8 cellular contexts compared by ENCODE assay signal in the genomic region with DNA sequence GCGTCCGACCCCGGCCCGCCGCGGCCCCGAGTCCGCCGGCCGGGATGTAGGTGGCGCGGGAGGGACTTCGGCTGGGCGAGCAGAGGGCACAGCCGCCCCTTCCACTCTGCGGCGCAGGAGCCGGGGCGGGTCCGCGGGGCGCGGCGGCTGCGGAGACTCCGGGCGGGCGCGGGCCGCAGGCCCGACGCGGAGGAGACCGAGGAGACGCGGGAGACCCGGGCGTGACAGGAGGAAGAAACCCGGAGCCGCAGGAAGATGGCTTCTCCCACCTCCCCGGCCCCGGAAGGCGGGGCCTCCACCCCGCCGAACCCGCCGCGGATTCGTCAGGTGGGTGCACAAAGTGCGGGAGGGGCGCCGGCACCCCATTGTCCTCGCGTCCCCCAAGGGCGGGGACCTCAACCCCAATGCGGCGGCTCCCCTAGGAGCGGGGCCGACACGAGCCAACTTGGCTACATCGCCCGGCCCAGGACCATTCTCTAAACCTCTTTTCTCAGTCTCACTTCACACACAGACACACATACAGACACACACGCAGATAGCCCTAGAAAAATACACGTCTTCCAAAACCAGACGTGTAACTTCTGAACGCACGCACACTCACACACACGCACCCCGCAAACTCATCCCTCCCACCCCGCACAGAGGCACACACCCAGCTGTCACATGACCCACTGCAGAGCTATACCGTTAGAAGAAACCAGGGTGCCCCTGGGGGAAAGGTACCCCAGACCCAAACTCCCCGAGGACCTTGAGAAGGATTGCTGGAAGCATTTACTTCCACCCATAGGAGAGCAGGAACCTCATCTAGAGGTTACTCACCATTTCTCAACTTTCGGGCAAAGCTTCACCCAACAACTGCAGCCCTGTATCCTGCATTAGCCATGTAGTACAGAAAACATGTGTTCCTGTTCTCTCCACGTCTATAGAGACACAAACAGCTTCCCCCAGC.
A peak's percentile ranks its signal among the peaks of the same experiment; 100 is the strongest.
DNase-seq lines count a peak whose midpoint lies in the region; ATAC-seq and TF ChIP-seq lines count a peak whose summit lies in the region.
"Not testable (repeated sequence)": the region's sequence is repeated elsewhere in the genome, so short reads cannot be mapped to it uniquely, and the experiment has no call there.

No MANE protein-coding gene starts in this region.

- not testable (repeated sequence) for TF ChIP-seq CTCF in PC-9 (conservative IDR thresholded peaks at IDR 0.05); fibroblast of lung (conservative IDR thresholded peaks at IDR 0.05 in 1 of 2, IDR thresholded peaks at IDR 0.05 in 1 of 2; ENCODE audit: low read depth in 1 of 2, low read length in 2 of 2)

- H3K9me3 ChIP-seq in CD4-positive, alpha-beta memory T cell (ENCODE audit: control insufficient read depth in 1 of 2, low read length in 2 of 2); PC-9 (ENCODE audit: insufficient read depth, low read depth); fibroblast of lung (ENCODE audit: control insufficient read depth, insufficient read depth, low read depth, low read length): not testable (repeated sequence)

- peak overlapping the region; percentile 90 to 99 (median 98) for H3K4me3 Mint-ChIP-seq in CD4-positive, alpha-beta memory T cell
- H3K4me3 Mint-ChIP-seq in activated naive CD4-positive, alpha-beta T cell treated with anti-CD3 and anti-CD28 coated beads, Interleukin-2, amount 50 U/mL, for 24 hours, result peak overlapping the region; percentile 91
- peak overlapping the region; percentile 98 for H3K4me3 Mint-ChIP-seq in memory B cell

- peaks cover 16 to 22% (median 19%) of the 10 kb centered on the region in 4 donors for H3K4me1 Mint-ChIP-seq in CD4-positive, alpha-beta memory T cell
- peaks cover 21% of the 10 kb centered on the region for H3K4me1 Mint-ChIP-seq in activated naive CD4-positive, alpha-beta T cell treated with anti-CD3 and anti-CD28 coated beads, Interleukin-2, amount 50 U/mL, for 24 hours
- peaks cover 13% of the 10 kb centered on the region for H3K4me1 Mint-ChIP-seq in memory B cell

- not testable (repeated sequence) for H3K36me3 ChIP-seq in CD4-positive, alpha-beta memory T cell (ENCODE audit: insufficient read depth, low read length); PC-9 (ENCODE audit: low read depth); fibroblast of lung (ENCODE audit: control insufficient read depth, insufficient read depth, low read length)

- CTCF ChIA-PET in CD4-positive, alpha-beta memory T cell (lab: Charles Lee; ENCODE audit: partially characterized antibody), result interaction anchor here (1.4 kb wide), 1 partner anchor 59 kb away, joined by 3 read pairs; no protein-coding TSS in a partner anchor
- CTCF ChIA-PET in PC-9 (lab: Charles Lee), result not testable (repeated sequence)

- H3K4me1 ChIP-seq in CD4-positive, alpha-beta memory T cell (ENCODE audit: insufficient read depth, low read length), result peaks cover 17% of the 10 kb centered on the region
- H3K4me1 ChIP-seq in PC-9 (replicated peaks; ENCODE audit: insufficient read depth); fibroblast of lung (ENCODE audit: control insufficient read depth, extremely low read depth, insufficient read depth, low read length): not testable (repeated sequence)

- not testable (repeated sequence) for H3K36me3 Mint-ChIP-seq in CD4-positive, alpha-beta memory T cell; activated naive CD4-positive, alpha-beta T cell treated with anti-CD3 and anti-CD28 coated beads, Interleukin-2, amount 50 U/mL, for 24 hours; memory B cell

- not testable (repeated sequence) for BruUV-seq in PC-9 (replicated peaks; lab: Mats Ljungman, UMichigan)

- intact Hi-C loops in CD4-positive, alpha-beta memory T cell (cut with micrococcal nuclease), result loop anchor here (5.0 kb wide), 1 partner anchor 69 kb away; a partner anchor contains a TSS
- intact Hi-C loops in PC-9 (cut with micrococcal nuclease; ENCODE audit: unreplicated experiment), result loop anchor here (5.0 kb wide), 1 partner anchor 41 kb away; no protein-coding TSS in a partner anchor

- ATAC-seq in GM19463 (IDR thresholded peaks at IDR 0.05; ENCODE audit: unreplicated experiment), result peak; percentile 48
- ATAC-seq in memory B cell (ENCODE audit: low read depth), result peak; percentile 69

- peaks cover 30 to 36% of the 10 kb centered on the region in 2 donors for H3K27me3 Mint-ChIP-seq in CD4-positive, alpha-beta memory T cell
- peaks cover 42% of the 10 kb centered on the region for H3K27me3 Mint-ChIP-seq in activated naive CD4-positive, alpha-beta T cell treated with anti-CD3 and anti-CD28 coated beads, Interleukin-2, amount 50 U/mL, for 24 hours
- H3K27me3 Mint-ChIP-seq in memory B cell, result peaks cover 18% of the 10 kb centered on the region

- not testable (repeated sequence) for H3K9me2 ChIP-seq in PC-9 (ENCODE audit: insufficient read depth)

- peak overlapping the region; percentile 90 for H2AFZ ChIP-seq in PC-9
- not testable (repeated sequence) for H2AFZ ChIP-seq in fibroblast of lung (ENCODE audit: low read length)

- H3K27ac ChIP-seq in CD4-positive, alpha-beta memory T cell (ENCODE audit: low read depth, low read length); PC-9; fibroblast of lung (ENCODE audit: insufficient read depth, low read length): not testable (repeated sequence)

- H3K79me2 ChIP-seq in PC-9 (ENCODE audit: low read depth); fibroblast of lung (ENCODE audit: control insufficient read depth, insufficient read depth, low read length): not testable (repeated sequence)

- H3K4me2 ChIP-seq in PC-9 (peak overlapping the region; percentile 93), fibroblast of lung (ENCODE audit: extremely low read depth, insufficient read depth, low read length) (peak overlapping the region; percentile 82)

- H3K27me3 ChIP-seq in CD4-positive, alpha-beta memory T cell (ENCODE audit: insufficient read depth, low read length), result peaks cover 17% of the 10 kb centered on the region
- H3K27me3 ChIP-seq in PC-9 (ENCODE audit: insufficient read depth, low read depth) (peaks cover 37% of the 10 kb centered on the region), fibroblast of lung (ENCODE audit: control insufficient read depth, insufficient read depth, low read length) (peaks cover 18% of the 10 kb centered on the region)

- peak overlapping the region; percentile 66 to 74 for H3K4me3 ChIP-seq in CD4-positive, alpha-beta memory T cell (ENCODE audit: low read length in 2 of 2)
- peak overlapping the region; percentile 63 for H3K4me3 ChIP-seq in PC-9
- H3K4me3 ChIP-seq in fibroblast of lung (replicated peaks in 1 of 4; ENCODE audit: control extremely low read depth in 1 of 4, insufficient read depth in 1 of 4, low read depth in 3 of 4, low read length in 4 of 4), result peak overlapping the region; percentile 21 to 52 (median 38)

- peak; percentile 13 to 40 (median 16) for DNase-seq in CD4-positive, alpha-beta memory T cell
- peak; percentile 8 for DNase-seq in HS-5 (ENCODE audit: low read depth)
- not testable (repeated sequence) for DNase-seq in PC-9; fibroblast of lung (ENCODE audit: low read depth in 2 of 2)
- peak in 1 of 2 donors; percentile 0 for DNase-seq in memory B cell (ENCODE audit: low spot score in 2 of 2)
- peak; percentile 8 for DNase-seq in stimulated activated CD4-positive, alpha-beta T cell treated with anti-CD3 and anti-CD28 coated beads, Interleukin-12 subunit alpha, Interleukin-12 subunit beta, amount 100 ng/mL, for 4 hours

- not testable (repeated sequence) for H3K9me3 Mint-ChIP-seq in CD4-positive, alpha-beta memory T cell; activated naive CD4-positive, alpha-beta T cell treated with anti-CD3 and anti-CD28 coated beads, Interleukin-2, amount 50 U/mL, for 24 hours; memory B cell

- H3F3A ChIP-seq in PC-9 (ENCODE audit: insufficient read depth, low read depth), result not testable (repeated sequence)

- H3K9ac ChIP-seq in fibroblast of lung (ENCODE audit: insufficient read depth, low read length), result not testable (repeated sequence)

- POLR2A ChIA-PET in CD4-positive, alpha-beta memory T cell (lab: Charles Lee; ENCODE audit: partially characterized antibody); PC-9 (lab: Charles Lee; ENCODE audit: unreplicated experiment): not testable (repeated sequence)

- H3K27ac Mint-ChIP-seq in CD4-positive, alpha-beta memory T cell, result peak overlapping the region; percentile 6 to 95 (median 42)
- H3K27ac Mint-ChIP-seq in activated naive CD4-positive, alpha-beta T cell treated with anti-CD3 and anti-CD28 coated beads, Interleukin-2, amount 50 U/mL, for 24 hours, result not testable (repeated sequence)
- H3K27ac Mint-ChIP-seq in memory B cell, result peak overlapping the region; percentile 15

- H4K20me1 ChIP-seq in PC-9 (ENCODE audit: insufficient read depth); fibroblast of lung (ENCODE audit: control insufficient read depth, extremely low read depth, insufficient read depth, low read length): not testable (repeated sequence)
